Comparison of ENCODE assay signal across 1 cellular context in the genomic region with DNA sequence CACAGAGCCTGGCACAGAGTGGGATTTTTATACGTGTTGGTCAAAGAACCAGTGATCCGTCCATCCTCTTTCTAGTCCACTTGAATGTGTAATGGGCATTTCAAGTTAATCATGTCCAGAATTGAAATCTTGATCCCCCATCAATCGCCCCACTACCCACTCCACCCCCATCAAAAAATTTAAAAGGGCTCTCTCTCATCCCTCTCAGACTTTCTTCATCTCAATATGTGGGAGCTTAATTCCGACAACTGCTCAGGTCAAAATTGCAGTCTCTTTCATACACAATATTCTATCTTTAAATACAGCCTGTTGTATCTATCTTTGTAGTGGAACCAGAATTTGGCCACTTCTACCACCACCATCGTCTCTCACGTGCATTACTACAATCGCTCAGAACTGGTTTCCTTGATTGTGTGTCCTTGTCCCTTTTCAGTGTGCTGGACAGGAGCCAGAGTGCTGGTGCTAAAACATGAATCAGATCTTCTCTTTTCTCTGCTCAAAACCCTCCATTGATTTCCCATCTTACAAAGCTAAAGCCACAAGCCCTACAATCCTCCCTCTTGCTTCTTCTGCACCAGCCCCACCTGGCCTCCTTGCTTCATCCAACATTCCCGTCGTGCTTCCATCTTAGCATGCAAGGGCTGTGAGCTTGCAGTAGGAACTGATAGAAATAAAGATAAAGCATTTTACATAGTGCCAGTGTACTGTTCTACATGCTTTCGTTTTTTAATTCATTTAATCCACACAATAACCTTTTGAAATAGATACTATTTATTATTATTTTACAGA.
TF ChIP-seq lines count a peak whose summit lies in the region.

No MANE protein-coding gene starts in this region.

TF ChIP-seq in SK-N-SH treated with all-trans-retinoic acid at 6 μM for 48 hours, 23 proteins besides CTCF, POLR2A, EP300 and RAD21 (continued from another document):
- TF ChIP-seq ZC3H10 (CRISPR knock-in tag; IDR thresholded peaks at IDR 0.05) (no peak), OSR1 (CRISPR knock-in tag; IDR thresholded peaks at IDR 0.05) (no peak), CSDC2 (CRISPR knock-in tag; IDR thresholded peaks at IDR 0.05) (no peak), GLIS3 (CRISPR knock-in tag; IDR thresholded peaks at IDR 0.05) (no peak)
- TF ChIP-seq, protein P1, sequence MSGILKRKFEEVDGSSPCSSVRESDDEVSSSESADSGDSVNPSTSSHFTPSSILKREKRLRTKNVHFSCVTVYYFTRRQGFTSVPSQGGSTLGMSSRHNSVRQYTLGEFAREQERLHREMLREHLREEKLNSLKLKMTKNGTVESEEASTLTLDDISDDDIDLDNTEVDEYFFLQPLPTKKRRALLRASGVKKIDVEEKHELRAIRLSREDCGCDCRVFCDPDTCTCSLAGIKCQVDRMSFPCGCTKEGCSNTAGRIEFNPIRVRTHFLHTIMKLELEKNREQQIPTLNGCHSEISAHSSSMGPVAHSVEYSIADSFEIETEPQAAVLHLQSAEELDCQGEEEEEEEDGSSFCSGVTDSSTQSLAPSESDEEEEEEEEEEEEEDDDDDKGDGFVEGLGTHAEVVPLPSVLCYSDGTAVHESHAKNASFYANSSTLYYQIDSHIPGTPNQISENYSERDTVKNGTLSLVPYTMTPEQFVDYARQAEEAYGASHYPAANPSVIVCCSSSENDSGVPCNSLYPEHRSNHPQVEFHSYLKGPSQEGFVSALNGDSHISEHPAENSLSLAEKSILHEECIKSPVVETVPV (CRISPR knock-in tag; IDR thresholded peaks at IDR 0.05), result no peak
